Comparison of ENCODE assay signal across 27 cellular contexts in the genomic region with DNA sequence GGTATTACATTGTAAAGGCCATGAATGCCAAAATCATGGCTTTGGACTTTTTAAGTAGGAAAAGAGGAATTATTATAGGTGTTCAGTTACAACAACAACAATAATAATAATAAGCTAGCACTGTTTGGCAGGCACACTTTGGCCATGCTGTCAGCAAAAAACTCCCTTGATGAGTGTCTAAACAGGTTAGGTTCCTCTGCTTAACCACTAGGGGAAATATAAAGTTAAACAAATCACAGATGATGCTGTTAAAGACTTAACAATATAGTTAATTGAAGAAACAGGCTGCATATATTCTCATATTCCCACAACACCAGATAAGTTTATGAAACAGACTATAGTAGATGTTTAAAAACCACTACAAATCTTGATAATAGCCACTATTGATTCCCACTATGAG. TPM values are rescaled to one million over a fixed set of nuclear protein-coding genes. Genes with fewer than 3 reads are reported as not detected.
DNase-seq lines count a peak whose midpoint lies in the region; ATAC-seq and TF ChIP-seq lines count a peak whose summit lies in the region.
"Had no signal": no experiment of that assay in that cellular context is flagged by ENCODE, and none has a peak within 500 bp of the region (broad histone marks: within the 10 kb centered on the region; RNA-seq: fewer than 3 reads in every experiment).

No MANE protein-coding gene starts in this region.

- H3K27ac Mint-ChIP-seq in WTC11 (no peak overlapping the region), CD14-positive monocyte (no peak overlapping the region)
- H3K27ac Mint-ChIP-seq: activated CD8-positive, alpha-beta T cell treated with anti-CD3 and anti-CD28 coated beads for 36 hours had no signal

- POLR2A ChIA-PET in WTC11 (lab: Charles Lee): no interaction called here

- no peaks in the 10 kb centered on the region for H3K4me1 ChIP-seq in osteoblast (ENCODE audit: insufficient read depth, low read length)
- H3K4me1 ChIP-seq: psoas muscle had no signal

- no peak overlapping the region for H3K4me3 ChIP-seq in osteoblast (ENCODE audit: insufficient read depth, low read length)
- H3K4me3 ChIP-seq: psoas muscle had no signal

- H3K4me3 Mint-ChIP-seq in WTC11: no peak overlapping the region
- H3K4me3 Mint-ChIP-seq in CD14-positive monocyte: no peak overlapping the region
- H3K4me3 Mint-ChIP-seq: activated CD8-positive, alpha-beta T cell treated with anti-CD3 and anti-CD28 coated beads for 36 hours; CD8-positive, alpha-beta memory T cell had no signal

- H3K27me3 Mint-ChIP-seq in WTC11 (ENCODE audit: low read depth): no peaks in the 10 kb centered on the region
- H3K27me3 Mint-ChIP-seq in CD14-positive monocyte (ENCODE audit: low read depth in 3 of 3): no peaks in the 10 kb centered on the region
- H3K27me3 Mint-ChIP-seq: activated CD8-positive, alpha-beta T cell treated with anti-CD3 and anti-CD28 coated beads for 36 hours; CD8-positive, alpha-beta memory T cell had no signal

- H3K4me1 Mint-ChIP-seq in WTC11 (peaks cover 4% of the 10 kb centered on the region; the same call in 1 of the 2 replicates), CD14-positive monocyte (no peaks in the 10 kb centered on the region)
- H3K4me1 Mint-ChIP-seq: CD8-positive, alpha-beta memory T cell had no signal

- H3K4me2 ChIP-seq in osteoblast (ENCODE audit: insufficient read depth, low read length): no peak overlapping the region

- H3K79me2 ChIP-seq in osteoblast (ENCODE audit: insufficient read depth, low read length): no peaks in the 10 kb centered on the region

- DNase-seq in WTC11 (ENCODE audit: low spot score) (no peak), osteoblast (ENCODE audit: insufficient read length, low spot score, missing footprints) (no peak), CD14-positive monocyte (ENCODE audit: low spot score) (no peak), HuH-7.5 (ENCODE audit: low spot score) (no peak), SW 1271 (lab: John Stamatoyannopoulos, UW) (no peak)
- DNase-seq: activated CD8-positive, alpha-beta T cell treated with anti-CD3 and anti-CD28 coated beads for 36 hours; activated gamma-delta T cell treated with Interleukin-2 at 50 U/mL for 16 hours; activated T-cell treated with anti-CD3 and anti-CD28 coated beads for 4 hours; CD8-positive, alpha-beta memory T cell; cortex of kidney; DND-41; kidney glomerular epithelial cell; NCI-H1436 treated with DMSO at 0.1 percent for 48 hours; NCI-H2171 treated with DMSO at 0.1 percent for 48 hours; NCI-H524 treated with DMSO at 0.1 percent for 48 hours; psoas muscle; small intestine; stimulated activated naive CD4-positive, alpha-beta T cell treated with Interleukin-2 at 50 U/mL for 16 hours had no signal

- H3K36me3 Mint-ChIP-seq in WTC11: no peaks in the 10 kb centered on the region
- H3K36me3 Mint-ChIP-seq in CD14-positive monocyte: no peaks in the 10 kb centered on the region
- H3K36me3 Mint-ChIP-seq: CD8-positive, alpha-beta memory T cell had no signal

- ATAC-seq in GM19351 (IDR thresholded peaks at IDR 0.05; ENCODE audit: unreplicated experiment): peak; percentile 48
- peak; percentile 49 for ATAC-seq in HG03520 (IDR thresholded peaks at IDR 0.05; ENCODE audit: unreplicated experiment)
- peak; percentile 56 for ATAC-seq in WTC11
- ATAC-seq: activated CD4-positive, CD25-positive, alpha-beta regulatory T cell treated with anti-CD3 and anti-CD28 coated beads, Interleukin-2, amount 50 U/mL, for 24 hours; activated CD8-positive, alpha-beta T cell treated with anti-CD3 and anti-CD28 coated beads for 36 hours; psoas muscle; Right ventricle myocardium inferior had no signal

- no peaks in the 10 kb centered on the region for H4K20me1 ChIP-seq in osteoblast (ENCODE audit: insufficient read depth, low read length)

- no peaks in the 10 kb centered on the region for H3K27me3 ChIP-seq in osteoblast (ENCODE audit: insufficient read depth, low read length)

- peak overlapping the region; percentile 2 for H2AFZ ChIP-seq in osteoblast (ENCODE audit: low read length)

- H3K9me3 Mint-ChIP-seq in WTC11 (no peaks in the 10 kb centered on the region), CD14-positive monocyte (peaks cover 0 to 2% (median 0%) of the 10 kb centered on the region in 7 donors)
- H3K9me3 Mint-ChIP-seq: activated CD8-positive, alpha-beta T cell treated with anti-CD3 and anti-CD28 coated beads for 36 hours; CD8-positive, alpha-beta memory T cell had no signal

- CTCF ChIA-PET in WTC11 (lab: Charles Lee): no interaction called here

- H3K9me3 ChIP-seq in osteoblast (ENCODE audit: low read depth, low read length): no peaks in the 10 kb centered on the region
- H3K9me3 ChIP-seq: psoas muscle had no signal

- H3K36me3 ChIP-seq in osteoblast (ENCODE audit: insufficient read depth, low read length): no peaks in the 10 kb centered on the region

- H3K27ac ChIP-seq in osteoblast (ENCODE audit: low read depth, low read length): no peak overlapping the region
- H3K27ac ChIP-seq: psoas muscle had no signal

- intact Hi-C loops in CD14-positive monocyte (cut with micrococcal nuclease): no loop called here

- TF ChIP-seq CTCF in WTC11 (IDR thresholded peaks at IDR 0.05) (no peak), osteoblast (IDR thresholded peaks at IDR 0.05; ENCODE audit: extremely low read depth, low read depth, low read length) (no peak), CD14-positive monocyte (IDR thresholded peaks at IDR 0.05) (no peak)

TF ChIP-seq in WTC11, 78 proteins besides CTCF, POLR2A, EP300 and RAD21 (continues in another document):
- no peak for TF ChIP-seq ZNF532 (CRISPR knock-in tag; IDR thresholded peaks at IDR 0.05; ENCODE audit: borderline replicate concordance)
- TF ChIP-seq SMAD3 (CRISPR knock-in tag; IDR thresholded peaks at IDR 0.05; ENCODE audit: borderline replicate concordance): no peak
- no peak for TF ChIP-seq ZBTB43 (CRISPR knock-in tag; IDR thresholded peaks at IDR 0.05)
- no peak for TF ChIP-seq ZNF232 (CRISPR knock-in tag; IDR thresholded peaks at IDR 0.05)
- no peak for TF ChIP-seq CBFB (CRISPR knock-in tag; IDR thresholded peaks at IDR 0.05; ENCODE audit: low read depth)
- TF ChIP-seq EMX1 (CRISPR knock-in tag; IDR thresholded peaks at IDR 0.05): no peak
- TF ChIP-seq SOX15 (CRISPR knock-in tag; IDR thresholded peaks at IDR 0.05): no peak
- TF ChIP-seq NR1H2 (CRISPR knock-in tag; IDR thresholded peaks at IDR 0.05): no peak
- no peak for TF ChIP-seq NFYB (CRISPR knock-in tag; conservative IDR thresholded peaks at IDR 0.05; ENCODE audit: low read depth)
- TF ChIP-seq ATF2 (CRISPR knock-in tag; IDR thresholded peaks at IDR 0.05; ENCODE audit: borderline replicate concordance, low read depth): no peak
- TF ChIP-seq ZNF138 (CRISPR knock-in tag; conservative IDR thresholded peaks at IDR 0.05): no peak

RNA-seq across cellular contexts. Expression of gene RGS21, which starts 46.4 kb away (rescaled TPM):
- total RNA-seq in WTC11 (2021): not detected in 3 replicates
- not detected in 2 replicates for total RNA-seq in osteoblast
- not detected for polyA plus RNA-seq in CD14-positive monocyte
- total RNA-seq: activated CD8-positive, alpha-beta T cell treated with anti-CD3 and anti-CD28 coated beads for 36 hours; CD8-positive, alpha-beta memory T cell; fibroblast of lung; H4; lung microvascular endothelial cell; psoas muscle; Right ventricle myocardium inferior had no signal
- polyA plus RNA-seq: adipose tissue; CD8-positive, alpha-beta memory T cell; fibroblast of lung; psoas muscle; small intestine; thymus had no signal
